Comparison of ENCODE assay signal across 8 cellular contexts in the genomic region with DNA sequence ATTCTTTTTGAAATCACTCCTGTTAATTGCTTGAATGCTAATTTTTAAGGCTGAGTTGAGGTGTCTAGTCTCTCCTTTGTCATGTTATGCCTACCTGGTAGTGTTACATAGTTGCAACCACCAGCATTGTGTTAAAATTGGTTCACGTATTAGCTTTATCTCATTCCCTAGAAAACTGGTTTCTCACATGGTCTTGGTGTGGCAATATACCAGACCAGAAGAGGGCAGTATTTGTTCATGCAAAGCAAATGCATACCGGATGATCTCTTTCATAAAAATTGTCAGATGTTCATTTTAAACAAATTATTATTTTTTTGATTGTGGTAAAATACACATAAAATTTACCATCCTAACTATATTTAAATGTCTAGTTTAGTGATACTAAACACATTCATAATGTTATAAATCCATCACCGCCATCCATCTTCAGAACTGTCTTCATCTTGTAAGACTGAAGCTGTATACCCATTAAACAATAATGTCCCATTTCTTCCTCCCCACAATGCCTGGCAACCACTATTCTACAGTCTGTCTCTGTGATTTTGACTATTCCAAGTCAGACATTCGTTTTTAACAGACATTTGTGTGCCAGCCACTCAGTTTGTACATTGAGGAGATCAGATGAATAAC.
DNase-seq lines count a peak whose midpoint lies in the region; ATAC-seq, FAIRE-seq and TF ChIP-seq lines count a peak whose summit lies in the region.

No MANE protein-coding gene starts in this region.

- no peaks in the 10 kb centered on the region for H3K27me3 Mint-ChIP-seq in CD4-positive, CD25-positive, alpha-beta regulatory T cell

- H3K36me3 Mint-ChIP-seq in CD4-positive, CD25-positive, alpha-beta regulatory T cell = peaks cover 37% of the 10 kb centered on the region

- no peak overlapping the region for H3K4me3 ChIP-seq in CD4-positive, CD25-positive, alpha-beta regulatory T cell (ENCODE audit: low read depth, low read length)
- H3K4me3 ChIP-seq in brain microvascular endothelial cell (ENCODE audit: low read depth, low read length) = no peak overlapping the region

- H3K4me1 Mint-ChIP-seq in CD4-positive, CD25-positive, alpha-beta regulatory T cell = peaks cover 0 to 7% (median 1%) of the 10 kb centered on the region in 4 donors

- H3K36me3 ChIP-seq in CD4-positive, CD25-positive, alpha-beta regulatory T cell (ENCODE audit: control insufficient read depth, insufficient read depth, low read length) = peaks cover 21% of the 10 kb centered on the region
- no peaks in the 10 kb centered on the region for H3K36me3 ChIP-seq in brain microvascular endothelial cell (replicated peaks)

- H3K27ac ChIP-seq in CD4-positive, CD25-positive, alpha-beta regulatory T cell (ENCODE audit: insufficient read depth, low read length, poor library complexity, severe bottlenecking) = no peak overlapping the region
- H3K27ac ChIP-seq in brain microvascular endothelial cell = no peak overlapping the region

- DNase-seq in CD4-positive, CD25-positive, alpha-beta regulatory T cell = peak in 2 of 3 donors; percentile 30 to 54
- DNase-seq in GM19239 (ENCODE audit: insufficient read length, low spot score) (peak; percentile 10), NCI-H460 (ENCODE audit: extremely low read depth, low read depth) (peak; percentile 46), brain microvascular endothelial cell (peak; percentile 58), kidney glomerular epithelial cell (lab: John Stamatoyannopoulos, UW) (peak; percentile 17), HK-2 (ENCODE audit: unreplicated experiment) (no peak)
- no peak for DNase-seq in activated CD4-positive, CD25-positive, alpha-beta regulatory T cell treated with anti-CD3 and anti-CD28 coated beads, Interleukin-2, amount 50 U/mL, for 72 hours

- no peak overlapping the region for H3K27ac Mint-ChIP-seq in CD4-positive, CD25-positive, alpha-beta regulatory T cell

- H3K4me3 Mint-ChIP-seq in CD4-positive, CD25-positive, alpha-beta regulatory T cell = no peak overlapping the region

- H3K9me3 ChIP-seq in CD4-positive, CD25-positive, alpha-beta regulatory T cell (ENCODE audit: control insufficient read depth in 2 of 2, low read length in 2 of 2) = no peaks in the 10 kb centered on the region

- ATAC-seq in CD4-positive, CD25-positive, alpha-beta regulatory T cell (ENCODE audit: low read depth in 2 of 2) = peak in 1 of 2 donors; percentile 39
- no peak for ATAC-seq in HG03457 (IDR thresholded peaks at IDR 0.05; ENCODE audit: unreplicated experiment)

- peak; percentile 83 for FAIRE-seq in GM19239 (lab: Jason Lieb, UNC)

- no peaks in the 10 kb centered on the region for H3K27me3 ChIP-seq in CD4-positive, CD25-positive, alpha-beta regulatory T cell (ENCODE audit: control insufficient read depth, insufficient read depth, low read length)
- H3K27me3 ChIP-seq in brain microvascular endothelial cell (replicated peaks) = no peaks in the 10 kb centered on the region

- H3K9me3 Mint-ChIP-seq in CD4-positive, CD25-positive, alpha-beta regulatory T cell = no peaks in the 10 kb centered on the region

- no peaks in the 10 kb centered on the region for H3K4me1 ChIP-seq in CD4-positive, CD25-positive, alpha-beta regulatory T cell (ENCODE audit: control insufficient read depth, insufficient read depth, low read length, poor library complexity, severe bottlenecking)

- in situ Hi-C loops in brain microvascular endothelial cell (cut with HindIII; ENCODE audit: low pct_ligation_motif_present, low sequenced_read_pairs) = no loop called here

- peak; percentile 69 for TF ChIP-seq CTCF in brain microvascular endothelial cell (IDR thresholded peaks at IDR 0.05; ENCODE audit: low read depth, low read length, missing control alignments)

Comparison
In these comparisons a context has a peak if more than half of its experiments do, and no peak if none do; other contexts are left out.
1. DNase-seq: peak in CD4-positive, CD25-positive, alpha-beta regulatory T cell (2 of 3), GM19239 (single experiment), NCI-H460 (single experiment), brain microvascular endothelial cell (single experiment) and kidney glomerular epithelial cell (single experiment); none in activated CD4-positive, CD25-positive, alpha-beta regulatory T cell treated with anti-CD3 and anti-CD28 coated beads, Interleukin-2, amount 50 U/mL, for 72 hours (single experiment) and HK-2 (single experiment).